Comparison of ENCODE assay signal across 21 cellular contexts in genomic region chr11:132883241-132883640, GRCh38.
DNase-seq lines count a peak whose midpoint lies in the region; ATAC-seq, FAIRE-seq and TF ChIP-seq lines count a peak whose summit lies in the region.
"Had no signal": no experiment of that assay in that cellular context is flagged by ENCODE, and none has a peak within 500 bp of the region (broad histone marks: within the 10 kb centered on the region; RNA-seq: fewer than 3 reads in every experiment).

No MANE protein-coding gene starts in this region.

- DNase-seq in GM23338 (ENCODE audit: low spot score), result no peak
- peak; percentile 65 for DNase-seq in NCI-H748 (lab: John Stamatoyannopoulos, UW; ENCODE audit: unreplicated experiment)
- DNase-seq in H1 (ENCODE audit: low read depth in 1 of 2, low spot score in 2 of 2), result no peak
- DNase-seq in activated naive CD4-positive, alpha-beta T cell (lab: John Stamatoyannopoulos, UW), result no peak
- DNase-seq in LoVo (ENCODE audit: low spot score), result no peak
- DNase-seq: AML-193; Caco-2; Calu3; CD4-positive, alpha-beta T cell; CD8-positive, alpha-beta T cell; DMS79 treated with DMSO at 0.1 percent for 48 hours; GF-D8 had no signal

- H3K14ac ChIP-seq in H1 (ENCODE audit: insufficient read length), result no peak overlapping the region

- H4K91ac ChIP-seq in H1 (replicated peaks; ENCODE audit: insufficient read length, low read length), result no peak overlapping the region

- no peaks in the 10 kb centered on the region for H3K23me2 ChIP-seq in H1 (ENCODE audit: low read depth, low read length)

- no peaks in the 10 kb centered on the region for H3K79me1 ChIP-seq in H1 (ENCODE audit: low read depth, low read length)

- FAIRE-seq in H1 (lab: Jason Lieb, UNC), result no peak
- FAIRE-seq: A549, D721Med, G401.6, GM12891, GM19239 had no signal

- no peaks in the 10 kb centered on the region for H3K27me3 Mint-ChIP-seq in GM23338 (ENCODE audit: insufficient read depth, low read depth, poor library complexity)
- H3K27me3 Mint-ChIP-seq: B cell had no signal

- no peak overlapping the region for H2AK5ac ChIP-seq in H1 (ENCODE audit: low read depth, low read length)

- H3K4me3 ChIP-seq in GM23338, result no peak overlapping the region
- H3K4me3 ChIP-seq in H1 (ENCODE audit: extremely low read depth in 1 of 4, insufficient read depth in 2 of 4, low read depth in 3 of 4, low read length in 4 of 4), result no peak overlapping the region
- H3K4me3 ChIP-seq: A549; BLaER1 treated with 17β-estradiol and CSF1 and Interleukin-3, amounts not matched to agents 10 nM and 100 nM had no signal

- no peak for TF ChIP-seq EP300 in H1 (IDR thresholded peaks at IDR 0.05; ENCODE audit: borderline replicate concordance in 1 of 2, low read depth in 2 of 2, low read length in 2 of 2)

- H3K4me1 ChIP-seq in GM23338 (ENCODE audit: insufficient read depth) (peaks cover 3% of the 10 kb centered on the region), H1 (replicated peaks in 1 of 4; ENCODE audit: control insufficient read depth in 3 of 4, insufficient read depth in 4 of 4, low read length in 3 of 4) (peaks cover 0 to 4% (median 0%) of the 10 kb centered on the region in 4 experiments; a peak in 2 of 7 replicates)
- H3K4me1 ChIP-seq: A549, Caco-2 had no signal

- no peak overlapping the region for H2BK120ac ChIP-seq in H1 (replicated peaks; ENCODE audit: low read depth, low read length)

- 0 out of 3 replicates have a peak, but pooled peaks cover 1% of the 10 kb centered on the region for H3K36me3 Mint-ChIP-seq in GM23338 (ENCODE audit: low read depth)
- H3K36me3 Mint-ChIP-seq: CD8-positive, alpha-beta T cell had no signal

- H2AFZ ChIP-seq in GM23338 (no peak overlapping the region), H1 (ENCODE audit: low read length) (no peak overlapping the region)

- H3K27me3 ChIP-seq in GM23338 (ENCODE audit: insufficient read depth), result no peaks in the 10 kb centered on the region
- no peaks in the 10 kb centered on the region for H3K27me3 ChIP-seq in H1 (replicated peaks in 1 of 4; ENCODE audit: control insufficient read depth in 3 of 4, extremely low read depth in 1 of 4, insufficient read depth in 3 of 4, low read length in 3 of 4)
- H3K27me3 ChIP-seq: BLaER1 treated with 17β-estradiol and CSF1 and Interleukin-3, amounts not matched to agents 10 nM and 100 nM had no signal

- peaks cover 0 to 2% of the 10 kb centered on the region in 2 experiments; a peak in 1 of 4 replicates for H3K9me3 ChIP-seq in H1 (ENCODE audit: insufficient read depth in 2 of 2, low read depth in 1 of 2, low read length in 1 of 2)
- H3K9me3 ChIP-seq: A549, Caco-2 had no signal

- no peak for TF ChIP-seq POLR2A in H1 (IDR thresholded peaks at IDR 0.05; ENCODE audit: control extremely low read depth in 1 of 2, low read depth in 2 of 2, low read length in 2 of 2)

- H3K9ac ChIP-seq in H1 (replicated peaks in 1 of 4; ENCODE audit: extremely low read depth in 1 of 4, low read depth in 3 of 4, low read length in 3 of 4), result no peak overlapping the region
- H3K9ac ChIP-seq: BLaER1 treated with 17β-estradiol and CSF1 and Interleukin-3, amounts not matched to agents 10 nM and 100 nM had no signal

- no peak overlapping the region for H3K56ac ChIP-seq in H1 (replicated peaks; ENCODE audit: insufficient read length, low read depth, low read length)

- H3K79me2 ChIP-seq in GM23338 (replicated peaks; ENCODE audit: insufficient read depth) (no peaks in the 10 kb centered on the region), H1 (ENCODE audit: control insufficient read depth in 1 of 2, insufficient read depth in 2 of 2, low read length in 2 of 2) (no peaks in the 10 kb centered on the region)

- peaks cover 15% of the 10 kb centered on the region; the same call in 1 of the 2 replicates for H3K9me2 ChIP-seq in GM23338 (ENCODE audit: insufficient read depth)

- no peak overlapping the region for H2BK12ac ChIP-seq in H1 (ENCODE audit: low read depth, low read length)

- POLR2A ChIA-PET in H1 (lab: Charles Lee; ENCODE audit: partially characterized antibody), result interaction anchor here (1.2 kb wide), 1 partner anchor 9 kb away, joined by 4 read pairs; no protein-coding TSS in a partner anchor

- H3K9me3 Mint-ChIP-seq in GM23338, result no peaks in the 10 kb centered on the region; the same call in 2 of the 3 replicates

- 81% methylated on average over 3 of the region's 3 CpGs; no CpG with 5 or more reads in 1 of the 2 experiments for WGBS in H1 (ENCODE audit: extremely low coverage in 1 of 2, insufficient coverage in 1 of 2, insufficient read length in 1 of 2, insufficient replicate concordance in 2 of 2, low coverage in 1 of 2, low lambda C conversion rate in 2 of 2, missing lambda C conversion rate in 1 of 2), 2 experiments

- no peak for TF ChIP-seq RAD21 in H1 (IDR thresholded peaks at IDR 0.05 in 1 of 2, conservative IDR thresholded peaks at IDR 0.05 in 1 of 2; ENCODE audit: low read depth in 2 of 2, low read length in 2 of 2)

- H3K4ac ChIP-seq in H1 (replicated peaks; ENCODE audit: insufficient read length, low read depth, low read length), result no peak overlapping the region

- ATAC-seq in GM23338, result peak; percentile 40; the same call in 2 of the 3 replicates
- ATAC-seq: A549; CD8-positive, alpha-beta T cell had no signal

- H2BK5ac ChIP-seq in H1 (ENCODE audit: low read depth, low read length), result no peak overlapping the region

- H4K20me1 ChIP-seq in GM23338 (replicated peaks; ENCODE audit: insufficient read depth) (no peaks in the 10 kb centered on the region), H1 (replicated peaks in 1 of 2; ENCODE audit: control insufficient read depth in 1 of 2, insufficient read depth in 2 of 2, low read length in 2 of 2) (no peaks in the 10 kb centered on the region)
- H4K20me1 ChIP-seq: BLaER1 treated with 17β-estradiol and CSF1 and Interleukin-3, amounts not matched to agents 10 nM and 100 nM had no signal

- H3K36me3 ChIP-seq in GM23338 (ENCODE audit: insufficient read depth) (no peaks in the 10 kb centered on the region; the same call in 1 of the 2 replicates), H1 (ENCODE audit: control insufficient read depth in 2 of 4, insufficient read depth in 4 of 4, low read length in 3 of 4) (no peaks in the 10 kb centered on the region)
- H3K36me3 ChIP-seq: BLaER1 treated with 17β-estradiol and CSF1 and Interleukin-3, amounts not matched to agents 10 nM and 100 nM had no signal

- no peak overlapping the region for H4K8ac ChIP-seq in H1 (ENCODE audit: extremely low read depth, insufficient read depth, low read length)

- H3K18ac ChIP-seq in H1 (ENCODE audit: extremely low read depth, low read length), result no peak overlapping the region

- H3K4me2 ChIP-seq in GM23338, result no peak overlapping the region
- H3K4me2 ChIP-seq in H1 (ENCODE audit: insufficient read depth in 1 of 2, low read depth in 2 of 2, low read length in 2 of 2), result no peak overlapping the region
- H3K4me2 ChIP-seq: A549; BLaER1 treated with 17β-estradiol and CSF1 and Interleukin-3, amounts not matched to agents 10 nM and 100 nM had no signal

- TF ChIP-seq CTCF in GM23338 (conservative IDR thresholded peaks at IDR 0.05; ENCODE audit: low read depth in 2 of 2) (no peak), H1 (IDR thresholded peaks at IDR 0.05; ENCODE audit: control extremely low read depth in 1 of 3, insufficient read depth in 1 of 3, low read depth in 1 of 3, low read length in 3 of 3) (no peak)

- H3K27ac ChIP-seq in GM23338 (ENCODE audit: low read depth), result no peak overlapping the region
- no peak overlapping the region for H3K27ac ChIP-seq in H1 (ENCODE audit: low read depth, low read length)
- H3K27ac ChIP-seq: 22Rv1; A549; BLaER1 treated with 17β-estradiol and CSF1 and Interleukin-3, amounts not matched to agents 10 nM and 100 nM; C4-2B had no signal

- peaks cover 31% of the 10 kb centered on the region for H3K4me1 Mint-ChIP-seq in GM23338
- H3K4me1 Mint-ChIP-seq: B cell had no signal

- no peaks in the 10 kb centered on the region for H3F3A ChIP-seq in GM23338 (replicated peaks; ENCODE audit: low read depth)

- H2BK15ac ChIP-seq in H1 (ENCODE audit: low read length), result no peak overlapping the region

- no peak overlapping the region for H3K27ac Mint-ChIP-seq in GM23338
- H3K27ac Mint-ChIP-seq: B cell; CD4-positive, alpha-beta T cell; CD8-positive, alpha-beta T cell had no signal

- no peak overlapping the region for H2BK20ac ChIP-seq in H1 (ENCODE audit: low read length)

- CTCF ChIA-PET in H1 (lab: Charles Lee; ENCODE audit: partially characterized antibody), result interaction anchor here (0.6 to 1.3 kb wide), 4 partner anchors 18 to 840 kb away, joined by 3 to 4 read pairs (median 3); no protein-coding TSS in a partner anchor

- no peak overlapping the region for H4K5ac ChIP-seq in H1 (ENCODE audit: insufficient read length, low read depth, low read length)

- no peak overlapping the region for H3K23ac ChIP-seq in H1 (ENCODE audit: insufficient read length)

- H3K4me3 Mint-ChIP-seq in GM23338, result no peak overlapping the region
- H3K4me3 Mint-ChIP-seq: B cell; CD4-positive, alpha-beta T cell; CD8-positive, alpha-beta T cell had no signal

TF ChIP-seq in GM23338, 12 proteins besides CTCF, POLR2A, EP300 and RAD21:
- TF ChIP-seq EZH2 (IDR thresholded peaks at IDR 0.05; ENCODE audit: low read depth, unreplicated experiment) (no peak), CREB1 (CRISPR knock-in tag; IDR thresholded peaks at IDR 0.05; ENCODE audit: low read depth) (no peak)
- TF ChIP-seq, protein P1, sequence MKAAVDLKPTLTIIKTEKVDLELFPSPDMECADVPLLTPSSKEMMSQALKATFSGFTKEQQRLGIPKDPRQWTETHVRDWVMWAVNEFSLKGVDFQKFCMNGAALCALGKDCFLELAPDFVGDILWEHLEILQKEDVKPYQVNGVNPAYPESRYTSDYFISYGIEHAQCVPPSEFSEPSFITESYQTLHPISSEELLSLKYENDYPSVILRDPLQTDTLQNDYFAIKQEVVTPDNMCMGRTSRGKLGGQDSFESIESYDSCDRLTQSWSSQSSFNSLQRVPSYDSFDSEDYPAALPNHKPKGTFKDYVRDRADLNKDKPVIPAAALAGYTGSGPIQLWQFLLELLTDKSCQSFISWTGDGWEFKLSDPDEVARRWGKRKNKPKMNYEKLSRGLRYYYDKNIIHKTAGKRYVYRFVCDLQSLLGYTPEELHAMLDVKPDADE (IDR thresholded peaks at IDR 0.05), result no peak

TF ChIP-seq in H1, 55 proteins besides CTCF, POLR2A, EP300 and RAD21 (continues in another document):
- TF ChIP-seq POLR2AphosphoS5 (IDR thresholded peaks at IDR 0.05; ENCODE audit: low read depth, low read length), result no peak
- no peak for TF ChIP-seq SIRT6 (IDR thresholded peaks at IDR 0.05; ENCODE audit: low read length)
- TF ChIP-seq SAP30 (IDR thresholded peaks at IDR 0.05; ENCODE audit: insufficient read depth, insufficient replicate concordance, low read length), result no peak
- no peak for TF ChIP-seq FOSL1 (IDR thresholded peaks at IDR 0.05; ENCODE audit: insufficient read depth, low read depth, low read length)
- TF ChIP-seq ASH2L (IDR thresholded peaks at IDR 0.05; ENCODE audit: low read length), result no peak
- TF ChIP-seq CREB1 (IDR thresholded peaks at IDR 0.05), result no peak
- TF ChIP-seq MAX (IDR thresholded peaks at IDR 0.05), result no peak
- no peak for TF ChIP-seq YY1 (IDR thresholded peaks at IDR 0.05; ENCODE audit: low read depth, low read length)
